In genomic region chr1:232598837-232599177, GRCh38 we compare ENCODE assay signal across 13 cellular contexts. TPM values are rescaled to one million over a fixed set of nuclear protein-coding genes. Genes with fewer than 3 reads are reported as not detected.
DNase-seq lines count a peak whose midpoint lies in the region; ATAC-seq and TF ChIP-seq lines count a peak whose summit lies in the region.
"Had no signal": no experiment of that assay in that cellular context is flagged by ENCODE, and none has a peak within 500 bp of the region (broad histone marks: within the 10 kb centered on the region; RNA-seq: fewer than 3 reads in every experiment).

No MANE protein-coding gene starts in this region.

- no peak overlapping the region for H3K18ac ChIP-seq in IMR-90 (ENCODE audit: low read depth, low read length)

- H4K8ac ChIP-seq in IMR-90 (ENCODE audit: low read depth in 2 of 2, low read length in 2 of 2), result no peak overlapping the region

- H3K14ac ChIP-seq in IMR-90 (replicated peaks; ENCODE audit: low read depth, low read length), result 0 out of 2 replicates have a peak overlapping the region, but pooled peaks have one; percentile 8

- no peak overlapping the region for H3K9ac ChIP-seq in IMR-90 (ENCODE audit: low read depth, low read length)

- no peak overlapping the region for H2BK15ac ChIP-seq in IMR-90 (ENCODE audit: low read depth, low read length)

- no peaks in the 10 kb centered on the region for H3K36me3 ChIP-seq in A673 (ENCODE audit: insufficient read depth, low read length, poor library complexity, severe bottlenecking)
- no peaks in the 10 kb centered on the region; the same call in 1 of the 2 replicates for H3K36me3 ChIP-seq in IMR-90 (ENCODE audit: control insufficient read depth, insufficient read depth, low read length)
- no peaks in the 10 kb centered on the region for H3K36me3 ChIP-seq in Peyer's patch
- H3K36me3 ChIP-seq: HAP-1 had no signal

- no peak overlapping the region for H3K4me3 Mint-ChIP-seq in dendritic cell treated with granulocyte-macrophage colony-stimulating factor and Interleukin-4, amounts not matched to agents 40 ng/mL and 50 ng/mL, for 4 days
- no peak overlapping the region for H3K4me3 Mint-ChIP-seq in activated CD4-positive, alpha-beta T cell treated with anti-CD3 and anti-CD28 coated beads, Interleukin-2, amount 10 ng/mL, durations not matched to agents 7 days and 5 days

- TF ChIP-seq CTCF in 22Rv1 (IDR thresholded peaks at IDR 0.05) (no peak), A673 (conservative IDR thresholded peaks at IDR 0.05; ENCODE audit: low read depth, low read length) (no peak), IMR-90 (conservative IDR thresholded peaks at IDR 0.05; ENCODE audit: low read depth, low read length) (no peak), Peyer's patch (IDR thresholded peaks at IDR 0.05) (no peak)

- no peak overlapping the region for H2BK120ac ChIP-seq in IMR-90 (ENCODE audit: low read depth, low read length)

- dilution Hi-C loops in IMR-90 (cut with HindIII; ENCODE audit: low sequenced_read_pairs, unreplicated experiment), result no loop called here

- 100% methylated on average over 2 of the region's 4 CpGs; no CpG with 5 or more reads in 1 of the 2 experiments for WGBS in IMR-90 (ENCODE audit: extremely low coverage in 2 of 2, insufficient read length in 1 of 2), 2 experiments

- H4K5ac ChIP-seq in IMR-90 (ENCODE audit: low read depth, low read length), result no peak overlapping the region

- H4K91ac ChIP-seq in IMR-90 (ENCODE audit: insufficient read depth, low read depth, low read length), result no peak overlapping the region

- H2BK5ac ChIP-seq in IMR-90 (ENCODE audit: low read depth, low read length, poor library complexity, severe bottlenecking), result no peak overlapping the region

- H3K79me1 ChIP-seq in IMR-90 (ENCODE audit: low read depth in 1 of 2, low read length in 2 of 2), result peaks cover 13 to 36% of the 10 kb centered on the region in 2 experiments

- no peak for ATAC-seq in IMR-90 (ENCODE audit: low read depth)

- H3K4me1 ChIP-seq in A673 (ENCODE audit: insufficient read depth, low read length, poor library complexity, severe bottlenecking) (peaks cover 18% of the 10 kb centered on the region), IMR-90 (ENCODE audit: control insufficient read depth, insufficient read depth, low read length) (peaks cover 17% of the 10 kb centered on the region), Peyer's patch (no peaks in the 10 kb centered on the region)

- no peak overlapping the region for H3K4me3 ChIP-seq in A673 (ENCODE audit: low read depth, low read length, poor library complexity, severe bottlenecking)
- no peak overlapping the region for H3K4me3 ChIP-seq in IMR-90 (ENCODE audit: insufficient read depth, low read depth, low read length)
- no peak overlapping the region for H3K4me3 ChIP-seq in Peyer's patch
- H3K4me3 ChIP-seq: GM12878, HAP-1 had no signal

- H3K4me1 Mint-ChIP-seq in dendritic cell treated with granulocyte-macrophage colony-stimulating factor and Interleukin-4, amounts not matched to agents 40 ng/mL and 50 ng/mL, for 4 days (ENCODE audit: low read depth), result peaks cover 71% of the 10 kb centered on the region
- H3K4me1 Mint-ChIP-seq in activated CD4-positive, alpha-beta T cell treated with anti-CD3 and anti-CD28 coated beads, Interleukin-2, amount 10 ng/mL, durations not matched to agents 7 days and 5 days, result peaks cover 46% of the 10 kb centered on the region

- H3K27ac ChIP-seq in 22Rv1, result peak overlapping the region; percentile 34
- H3K27ac ChIP-seq in A673 (ENCODE audit: low read depth, low read length, poor library complexity, severe bottlenecking), result peak overlapping the region; percentile 72
- no peak overlapping the region for H3K27ac ChIP-seq in IMR-90 (ENCODE audit: insufficient read depth, low read length)
- no peak overlapping the region for H3K27ac ChIP-seq in Peyer's patch

- no peak overlapping the region for H2BK20ac ChIP-seq in IMR-90 (ENCODE audit: low read depth, low read length)

- H2AFZ ChIP-seq in IMR-90 (replicated peaks; ENCODE audit: low read length, poor library complexity), result no peak overlapping the region

- no peaks in the 10 kb centered on the region for H3K9me3 Mint-ChIP-seq in dendritic cell treated with granulocyte-macrophage colony-stimulating factor and Interleukin-4, amounts not matched to agents 40 ng/mL and 50 ng/mL, for 4 days
- H3K9me3 Mint-ChIP-seq in activated CD4-positive, alpha-beta T cell treated with anti-CD3 and anti-CD28 coated beads, Interleukin-2, amount 10 ng/mL, durations not matched to agents 7 days and 5 days, result peaks cover 11% of the 10 kb centered on the region

- no peak overlapping the region for H3K4ac ChIP-seq in IMR-90 (ENCODE audit: low read depth, low read length)

- BruUV-seq in A673 (replicated peaks; lab: Mats Ljungman, UMichigan) (TSS peak; percentile 95), IMR-90 (replicated peaks; lab: Mats Ljungman, UMichigan) (no TSS peak)

- H3K27me3 ChIP-seq in A673 (replicated peaks; ENCODE audit: insufficient read depth, low read depth, low read length, poor library complexity) (no peaks in the 10 kb centered on the region), IMR-90 (ENCODE audit: control insufficient read depth, insufficient read depth, low read length) (no peaks in the 10 kb centered on the region), Peyer's patch (no peaks in the 10 kb centered on the region)

- H3K36me3 Mint-ChIP-seq in dendritic cell treated with granulocyte-macrophage colony-stimulating factor and Interleukin-4, amounts not matched to agents 40 ng/mL and 50 ng/mL, for 4 days (ENCODE audit: low read depth), result peaks cover 8% of the 10 kb centered on the region
- H3K36me3 Mint-ChIP-seq in activated CD4-positive, alpha-beta T cell treated with anti-CD3 and anti-CD28 coated beads, Interleukin-2, amount 10 ng/mL, durations not matched to agents 7 days and 5 days (ENCODE audit: low read depth), result peaks cover 15% of the 10 kb centered on the region

- no peak overlapping the region for H3K23ac ChIP-seq in IMR-90 (ENCODE audit: low read depth, low read length)

- H3K9me1 ChIP-seq in IMR-90 (ENCODE audit: insufficient read depth, low read length), result peaks cover 21% of the 10 kb centered on the region

- POLR2A ChIA-PET in A673 (lab: Charles Lee; ENCODE audit: low non-redundant PET), result interaction anchor here (0.7 kb wide), 1 partner anchor 31 kb away, joined by 19 read pairs; the partner anchor contains the start of gene SIPA1L2
- POLR2A ChIA-PET in IMR-90 (lab: Charles Lee; ENCODE audit: unreplicated experiment), result no interaction called here
- POLR2A ChIA-PET in activated CD4-positive, alpha-beta T cell treated with anti-CD3 and anti-CD28 coated beads, Interleukin-2, amount 10 ng/mL, durations not matched to agents 7 days and 5 days (lab: Charles Lee), result no interaction called here

- no peak for DNase-seq in A673 (ENCODE audit: low spot score)
- DNase-seq in IMR-90, result no peak
- DNase-seq in amniotic stem cell (lab: John Stamatoyannopoulos, UW), result no peak
- no peak for DNase-seq in activated CD4-positive, alpha-beta T cell treated with anti-CD3 and anti-CD28 coated beads, Interleukin-2, amount 10 ng/mL, durations not matched to agents 7 days and 5 days
- DNase-seq in activated CD4-positive, alpha-beta T cell treated with anti-CD3 and anti-CD28 coated beads for 48 hours, result no peak
- DNase-seq in Peyer's patch, result no peak
- DNase-seq: C1 segment of cervical spinal cord, Calu3 had no signal

- CTCF ChIA-PET in A673 (lab: Charles Lee) (no interaction called here), IMR-90 (lab: Yijun Ruan, JAX) (interaction anchor here (1.0 kb wide), 2 partner anchors 10 to 920 kb away, joined by 3 read pairs; no protein-coding TSS in a partner anchor)
- CTCF ChIA-PET in activated CD4-positive, alpha-beta T cell treated with anti-CD3 and anti-CD28 coated beads, Interleukin-2, amount 10 ng/mL, durations not matched to agents 7 days and 5 days (lab: Charles Lee), result interaction anchor here (1.1 to 1.8 kb wide), 3 partner anchors 9 to 14 kb away, joined by 3 to 6 read pairs (median 5); no protein-coding TSS in a partner anchor

- peaks cover 4% of the 10 kb centered on the region; the same call in 1 of the 2 replicates for H4K20me1 ChIP-seq in IMR-90 (ENCODE audit: insufficient read depth, low read length)

- peak overlapping the region; percentile 71 for H3K27ac Mint-ChIP-seq in dendritic cell treated with granulocyte-macrophage colony-stimulating factor and Interleukin-4, amounts not matched to agents 40 ng/mL and 50 ng/mL, for 4 days
- H3K27ac Mint-ChIP-seq in activated CD4-positive, alpha-beta T cell treated with anti-CD3 and anti-CD28 coated beads, Interleukin-2, amount 10 ng/mL, durations not matched to agents 7 days and 5 days, result no peak overlapping the region

- no peaks in the 10 kb centered on the region for H3K27me3 Mint-ChIP-seq in dendritic cell treated with granulocyte-macrophage colony-stimulating factor and Interleukin-4, amounts not matched to agents 40 ng/mL and 50 ng/mL, for 4 days
- no peaks in the 10 kb centered on the region for H3K27me3 Mint-ChIP-seq in activated CD4-positive, alpha-beta T cell treated with anti-CD3 and anti-CD28 coated beads, Interleukin-2, amount 10 ng/mL, durations not matched to agents 7 days and 5 days

- TF ChIP-seq POLR2A in IMR-90 (IDR thresholded peaks at IDR 0.05; ENCODE audit: low read depth, low read length) (no peak), Peyer's patch (IDR thresholded peaks at IDR 0.05) (no peak)

- TF ChIP-seq RAD21 in IMR-90 (IDR thresholded peaks at IDR 0.05; ENCODE audit: low read length), result no peak

- no peaks in the 10 kb centered on the region for H3K9me3 ChIP-seq in A673 (ENCODE audit: low read depth, low read length, poor library complexity, severe bottlenecking)
- no peaks in the 10 kb centered on the region for H3K9me3 ChIP-seq in IMR-90 (ENCODE audit: control insufficient read depth, insufficient read depth, low read length)
- no peaks in the 10 kb centered on the region for H3K9me3 ChIP-seq in Peyer's patch
- H3K9me3 ChIP-seq: HAP-1 had no signal

- in situ Hi-C loops in IMR-90 (cut with MboI; ENCODE audit: low sequenced_read_pairs), result no loop called here

- H3K4me2 ChIP-seq in IMR-90 (ENCODE audit: low read depth, low read length), result no peak overlapping the region

- no peak overlapping the region for H2AK5ac ChIP-seq in IMR-90 (ENCODE audit: low read depth, low read length)

- H3K56ac ChIP-seq in IMR-90 (ENCODE audit: extremely low read depth, insufficient read depth, low read length), result no peak overlapping the region

- no peak overlapping the region for H2AK9ac ChIP-seq in IMR-90 (replicated peaks; ENCODE audit: low read depth, low read length, poor library complexity)

- intact Hi-C loops in A673 (cut with micrococcal nuclease; ENCODE audit: unreplicated experiment) (no loop called here), IMR-90 (cut with micrococcal nuclease) (no loop called here)
- intact Hi-C loops in dendritic cell treated with granulocyte-macrophage colony-stimulating factor and Interleukin-4, amounts not matched to agents 40 ng/mL and 50 ng/mL, for 4 days (cut with micrococcal nuclease), result no loop called here

RNA-seq across cellular contexts. Expression of gene SIPA1L2, which starts 31.1 kb away (rescaled TPM):
- 3.4 and 6.2 TPM in 2 replicates for total RNA-seq in A673 (2021)
- total RNA-seq in IMR-90 (2012; rRNA removed), result 11.9 and 13.4 TPM in 2 replicates
- polyA plus RNA-seq in IMR-90 (2012; rRNA removed), result 6.2 and 7.1 TPM in 2 replicates
- 3.5 and 6.2 TPM in 2 replicates for polyA plus RNA-seq in IMR-90 (2012; cell fraction: cytosol; rRNA removed)
- 12.0 and 22.7 TPM in 2 replicates for polyA plus RNA-seq in IMR-90 (2012; cell fraction: nucleus; rRNA removed; ENCODE audit: low replicate concordance)
- under 1 TPM; 0.62 to 0.77 TPM for total RNA-seq in activated CD4-positive, alpha-beta T cell treated with anti-CD3 and anti-CD28 coated beads, Interleukin-2, amount 10 ng/mL, durations not matched to agents 7 days and 5 days
- 10 to 100 TPM; 38.0 to 72.4 (median 44.6) TPM for total RNA-seq in Peyer's patch
- total RNA-seq: G401 had no signal

Comparison
In these comparisons a context has a peak if more than half of its experiments do, and no peak if none do; other contexts are left out.
1. H3K27ac ChIP-seq: peak in 22Rv1 (single experiment) and A673 (single experiment); none in IMR-90 (single experiment) and Peyer's patch (0 of 4).